ENCODE assay signal across 8 cellular contexts in genomic region chr4:109433281-109434006, GRCh38. TPM values are rescaled to one million over a fixed set of nuclear protein-coding genes. Genes with fewer than 3 reads are reported as not detected.
DNase-seq lines count a peak whose midpoint lies in the region; ATAC-seq, FAIRE-seq and TF ChIP-seq lines count a peak whose summit lies in the region.

TSS of gene SEC24B (plus strand) at chr4:109433815. CDS start at chr4:109433870, 55 bp downstream.

- intact Hi-C loops in kidney (cut with DNase I), result no loop called here

- in situ Hi-C loops in ACHN (cut with HindIII; ENCODE audit: low pct_ligation_motif_present, low pct_unique_long_range_greater_than_20kb, low sequenced_read_pairs), result no loop called here

- H3K4me1 ChIP-seq in kidney (ENCODE audit: control insufficient read depth in 1 of 2, insufficient read depth in 1 of 2, low read depth in 1 of 2, low read length in 2 of 2), result peaks cover 12 to 16% of the 10 kb centered on the region in 2 donors

- H3K27ac ChIP-seq in kidney (ENCODE audit: low read depth in 2 of 2, low read length in 2 of 2), result peak within 1 kb of the TSS; percentile 85 to 91

- peak within 1 kb of the TSS; percentile 83 to 92 for H3K4me3 ChIP-seq in kidney (ENCODE audit: low read length in 2 of 2)

- H3K9ac ChIP-seq in kidney (ENCODE audit: low read length in 2 of 2), result peak within 1 kb of the TSS; percentile 61 to 83

- FAIRE-seq in kidney (lab: Jason Lieb, UNC), result no peak

- peak; percentile 77 for DNase-seq in ACHN
- DNase-seq in NCI-H2171 treated with DMSO at 0.1 percent for 48 hours (lab: John Stamatoyannopoulos, UW), result peak; percentile 56
- DNase-seq in activated CD4-positive, CD25-positive, alpha-beta regulatory T cell (lab: John Stamatoyannopoulos, UW), result peak; percentile 69 to 85 (median 78)
- DNase-seq in central memory CD4-positive, alpha-beta T cell, result peak; percentile 89
- peak; percentile 98 for DNase-seq in kidney
- peak; percentile 82 to 83 for DNase-seq in stimulated activated CD4-positive, alpha-beta T cell treated with anti-CD3 and anti-CD28 coated beads, Interleukin-15, amount 100 ng/mL, for 48 hours (ENCODE audit: low read depth in 2 of 2)

- peak; percentile 88 for ATAC-seq in GM18861 (IDR thresholded peaks at IDR 0.05; ENCODE audit: unreplicated experiment)
- ATAC-seq in HG03095 (IDR thresholded peaks at IDR 0.05; ENCODE audit: unreplicated experiment), result peak; percentile 92

- no peaks in the 10 kb centered on the region for H3K9me3 ChIP-seq in kidney (ENCODE audit: control insufficient read depth in 1 of 2, low read length in 2 of 2)

- peak; percentile 71 for TF ChIP-seq CTCF in kidney (IDR thresholded peaks at IDR 0.05; ENCODE audit: borderline replicate concordance, extremely low read depth, insufficient read depth)

- H3K36me3 ChIP-seq in kidney (ENCODE audit: control insufficient read depth in 1 of 2, insufficient read depth in 2 of 2, low read length in 2 of 2), result no peaks in the 10 kb centered on the region

RNA-seq across cellular contexts. Expression of gene SEC24B, which starts in this region (rescaled TPM):
- 32.4 TPM for total RNA-seq in kidney
- 8.1 TPM for polyA plus RNA-seq in kidney (ENCODE audit: insufficient read depth, low read depth, low replicate concordance)

Comparison
In these comparisons a context has a peak if more than half of its experiments do, and no peak if none do; other contexts are left out.
1. Peak in every context shown above with its lines: DNase-seq, ATAC-seq, H3K4me3 ChIP-seq and H3K27ac ChIP-seq.